Comparison of ENCODE assay signal across 23 cellular contexts in genomic region chr1:234701737-234702341, GRCh38.
DNase-seq lines count a peak whose midpoint lies in the region; ATAC-seq, FAIRE-seq and TF ChIP-seq lines count a peak whose summit lies in the region.
"Had no signal": no experiment of that assay in that cellular context is flagged by ENCODE, and none has a peak within 500 bp of the region (broad histone marks: within the 10 kb centered on the region; RNA-seq: fewer than 3 reads in every experiment).

No MANE protein-coding gene starts in this region.

- TF ChIP-seq POLR2A in K562 (conservative IDR thresholded peaks at IDR 0.05) (no peak), testis (IDR thresholded peaks at IDR 0.05) (no peak)

- H3K4ac ChIP-seq in neuronal stem cell (ENCODE audit: low read length): no peak overlapping the region

- H3K14ac ChIP-seq in neuronal stem cell (ENCODE audit: low read length): no peak overlapping the region

- H3K36me3 ChIP-seq in K562 (ENCODE audit: control insufficient read depth, insufficient read depth, low read length): no peaks in the 10 kb centered on the region
- H3K36me3 ChIP-seq in testis (ENCODE audit: low read depth, missing control alignments): no peaks in the 10 kb centered on the region
- no peaks in the 10 kb centered on the region for H3K36me3 ChIP-seq in neuronal stem cell (replicated peaks in 1 of 2; ENCODE audit: control insufficient read depth in 2 of 2, insufficient read depth in 2 of 2, low read length in 2 of 2)
- H3K36me3 ChIP-seq: lower lobe of right lung, tibial artery had no signal

- no peak overlapping the region for H3K23ac ChIP-seq in neuronal stem cell (ENCODE audit: low read depth, low read length, poor library complexity)

- TF ChIP-seq EP300 in K562 (IDR thresholded peaks at IDR 0.05; ENCODE audit: low read length): no peak

- H4K8ac ChIP-seq in neuronal stem cell (ENCODE audit: low read depth, low read length): no peak overlapping the region

- POLR2A ChIA-PET in K562 (lab: Yijun Ruan, JAX): interaction anchor here (0.6 to 5.1 kb wide), 9 partner anchors 9 to 98 kb away, joined by 3 to 27 read pairs (median 4); no protein-coding TSS in a partner anchor

- intact Hi-C loops in K562 (cut with micrococcal nuclease) (loop anchor here (2.0 kb wide), 1 partner anchor 23 kb away; no protein-coding TSS in a partner anchor), testis (cut with DNase I; ENCODE audit: low total_unique reads) (no loop called here)

- no peak overlapping the region for H3K18ac ChIP-seq in neuronal stem cell (ENCODE audit: low read length)

- H3K9me3 ChIP-seq in K562 (replicated peaks; ENCODE audit: control insufficient read depth, insufficient read depth, low read depth, low read length) (no peaks in the 10 kb centered on the region), testis (no peaks in the 10 kb centered on the region), neuronal stem cell (replicated peaks in 1 of 2; ENCODE audit: control insufficient read depth in 2 of 2, insufficient read depth in 1 of 2, low read depth in 1 of 2, low read length in 2 of 2) (no peaks in the 10 kb centered on the region)
- H3K9me3 ChIP-seq: lower lobe of right lung, tibial artery had no signal

- no TSS peak for BruUV-seq in K562 (replicated peaks; lab: Mats Ljungman, UMichigan)

- no peak for TF ChIP-seq RAD21 in K562 (CRISPR knock-in tag; conservative IDR thresholded peaks at IDR 0.05 in 1 of 2, IDR thresholded peaks at IDR 0.05 in 1 of 2)

- TF ChIP-seq CTCF in K562 (IDR thresholded peaks at IDR 0.05 in 2 of 3, conservative IDR thresholded peaks at IDR 0.05 in 1 of 3; ENCODE audit: insufficient read depth in 2 of 3, low read depth in 1 of 3, low read length in 3 of 3): no peak
- no peak for TF ChIP-seq CTCF in fibroblast of mammary gland (conservative IDR thresholded peaks at IDR 0.05; ENCODE audit: control insufficient read depth, insufficient read depth, low read depth, low read length)
- no peak for TF ChIP-seq CTCF in testis (IDR thresholded peaks at IDR 0.05)

- DNase-seq in K562 (ENCODE audit: extremely low read depth in 1 of 4, low spot score in 3 of 4): no peak
- DNase-seq in fibroblast of mammary gland (ENCODE audit: low read depth): peak; percentile 63
- peak; percentile 45 for DNase-seq in mesenteric fat pad (ENCODE audit: low spot score)
- DNase-seq in testis: peak; percentile 6
- DNase-seq in retina: no peak
- no peak for DNase-seq in NOMO-1 (lab: John Stamatoyannopoulos, UW; ENCODE audit: unreplicated experiment in 2 of 2)
- no peak for DNase-seq in neuronal stem cell (ENCODE audit: low spot score)
- DNase-seq: activated CD4-positive, alpha-beta T cell treated with anti-CD3 and anti-CD28 coated beads, Interleukin-2, amount 50 U/mL, for 48 hours; activated CD4-positive, CD25-positive, alpha-beta regulatory T cell; activated effector memory CD4-positive, alpha-beta T cell treated with Interleukin-2 at 50 U/mL for 16 hours; activated naive CD8-positive, alpha-beta T cell treated with anti-CD3 and anti-CD28 coated beads for 36 hours; effector CD8-positive, alpha-beta T cell; erythroblast; islet precursor cell; lower lobe of right lung; NCI-H2029 treated with DMSO at 0.1 percent for 48 hours; SHP77 treated with DMSO at 0.1 percent for 48 hours; stimulated activated CD4-positive, alpha-beta T cell treated with anti-CD3 and anti-CD28 coated beads, Interleukin-4, amount 100 ng/mL, for 24 hours; stimulated activated naive B cell treated with anti-CD40 and anti-IgM and Interleukin-4, amounts not matched to agents 10 μg/mL and 1 μg/mL and 100 μg/mL, for 72 hours; T1000 had no signal

- 28% methylated on average over 6 of the region's 6 CpGs for WGBS in K562 (ENCODE audit: insufficient coverage, low coverage, missing lambda C conversion rate)
- 77 to 88% methylated on average over 6 of the region's 6 CpGs for WGBS in testis, 2 donors
- no CpG with 5 or more reads among the region's 6 CpGs for WGBS in neuronal stem cell (ENCODE audit: extremely low coverage in 2 of 2, insufficient read length in 2 of 2, insufficient replicate concordance in 1 of 2), 2 donors

- H3K4me3 ChIP-seq in K562: no peak overlapping the region
- no peak overlapping the region for H3K4me3 ChIP-seq in fibroblast of mammary gland (ENCODE audit: control insufficient read depth, low read depth, low read length)
- H3K4me3 ChIP-seq in testis: no peak overlapping the region
- H3K4me3 ChIP-seq in neuronal stem cell (ENCODE audit: low read length in 2 of 2): no peak overlapping the region
- H3K4me3 ChIP-seq: lower lobe of right lung, tibial artery had no signal

- H3K27ac ChIP-seq in K562 (ENCODE audit: extremely low read depth, low read depth, low read length) (no peak overlapping the region), testis (no peak overlapping the region), neuronal stem cell (replicated peaks; ENCODE audit: low read length) (no peak overlapping the region)
- H3K27ac ChIP-seq: lower lobe of right lung had no signal

- CTCF ChIA-PET in K562 (lab: Yijun Ruan, JAX; ENCODE audit: low intra/inter-chr PET ratio): no interaction called here

- H2AK5ac ChIP-seq in neuronal stem cell (ENCODE audit: low read depth, low read length): no peak overlapping the region

- no peaks in the 10 kb centered on the region for H3K79me2 ChIP-seq in K562 (ENCODE audit: control insufficient read depth, insufficient read depth, low read length)

- H4K20me1 ChIP-seq in K562 (replicated peaks; ENCODE audit: control insufficient read depth, insufficient read depth, low read length): no peaks in the 10 kb centered on the region

- ATAC-seq in K562: no peak
- ATAC-seq: lower lobe of right lung; stimulated activated naive B cell treated with anti-CD40 and anti-IgM and Interleukin-4, amounts not matched to agents 10 μg/mL and 1 μg/mL and 100 μg/mL, for 72 hours had no signal

- peak; percentile 52 for FAIRE-seq in K562 (lab: Jason Lieb, UNC)
- FAIRE-seq: frontal cortex, GM19239 had no signal

- H2BK15ac ChIP-seq in neuronal stem cell (ENCODE audit: low read length): no peak overlapping the region

- peaks cover 19 to 37% of the 10 kb centered on the region in 2 experiments; a peak in 4 of 5 replicates for H3K4me1 ChIP-seq in K562 (replicated peaks in 1 of 2; ENCODE audit: control insufficient read depth in 2 of 2, insufficient read depth in 2 of 2, low read length in 2 of 2)
- H3K4me1 ChIP-seq in testis: no peaks in the 10 kb centered on the region
- H3K4me1 ChIP-seq in neuronal stem cell (ENCODE audit: control insufficient read depth in 2 of 2, insufficient read depth in 1 of 2, low read depth in 1 of 2, low read length in 2 of 2): peaks cover 5% of the 10 kb centered on the region in 2 donors

- no peak overlapping the region for H2BK120ac ChIP-seq in neuronal stem cell (ENCODE audit: low read depth, low read length)

- no peak overlapping the region for H2BK12ac ChIP-seq in neuronal stem cell (ENCODE audit: low read length)

- no peaks in the 10 kb centered on the region for H3K79me1 ChIP-seq in neuronal stem cell (ENCODE audit: low read depth, low read length)

- 0 out of 4 replicates have a peak overlapping the region, but pooled peaks of 1 of the 2 experiments have one; percentile 1 for H3K9ac ChIP-seq in K562 (ENCODE audit: insufficient read depth in 1 of 2, low read depth in 2 of 2, low read length in 2 of 2)
- no peak overlapping the region for H3K9ac ChIP-seq in neuronal stem cell (ENCODE audit: low read depth, low read length, poor library complexity)

- H3K4me2 ChIP-seq in K562 (ENCODE audit: insufficient read depth, low read length): no peak overlapping the region; the same call in 1 of the 2 replicates
- no peak overlapping the region for H3K4me2 ChIP-seq in neuronal stem cell (ENCODE audit: insufficient read depth, low read length, poor library complexity, severe bottlenecking)

- no peaks in the 10 kb centered on the region for H3K27me3 ChIP-seq in K562 (ENCODE audit: control insufficient read depth in 2 of 2, insufficient read depth in 2 of 2, low read length in 2 of 2)
- no peaks in the 10 kb centered on the region for H3K27me3 ChIP-seq in testis
- H3K27me3 ChIP-seq in neuronal stem cell (ENCODE audit: control insufficient read depth in 3 of 3, insufficient read depth in 3 of 3, low read depth in 1 of 3, low read length in 3 of 3): no peaks in the 10 kb centered on the region
- H3K27me3 ChIP-seq: tibial artery had no signal

- peak overlapping the region; percentile 37 for H2AFZ ChIP-seq in K562 (ENCODE audit: low read depth, low read length)
- H2AFZ ChIP-seq in neuronal stem cell (ENCODE audit: low read length): no peak overlapping the region

- H3K9me1 ChIP-seq in K562 (ENCODE audit: control insufficient read depth, insufficient read depth, low read length): no peaks in the 10 kb centered on the region

- H4K91ac ChIP-seq in neuronal stem cell (ENCODE audit: low read depth, low read length, poor library complexity): no peak overlapping the region

- in situ Hi-C loops in K562 (cut with MboI): no loop called here

- H2BK5ac ChIP-seq in neuronal stem cell (ENCODE audit: low read length): no peak overlapping the region

TF ChIP-seq in K562, 482 proteins besides CTCF, POLR2A, EP300 and RAD21 (continues in another document):
- TF ChIP-seq HES1 (IDR thresholded peaks at IDR 0.05; ENCODE audit: low read depth) (no peak), NR2C1 (IDR thresholded peaks at IDR 0.05) (no peak), NR2C1 (tag; IDR thresholded peaks at IDR 0.05) (peak; percentile 62; the same call in 1 of the 2 replicates), TEAD4 (IDR thresholded peaks at IDR 0.05; ENCODE audit: low read length) (peak; percentile 62), TEAD4 (CRISPR knock-in tag; IDR thresholded peaks at IDR 0.05; ENCODE audit: borderline replicate concordance) (no peak), GABPB1 (CRISPR knock-in tag; IDR thresholded peaks at IDR 0.05) (no peak), KAT2B (IDR thresholded peaks at IDR 0.05; ENCODE audit: low read depth, low read length) (no peak), KDM4B (IDR thresholded peaks at IDR 0.05; ENCODE audit: borderline replicate concordance in 2 of 2, low read depth in 1 of 2) (no peak), ZC3H4 (CRISPR knock-in tag; IDR thresholded peaks at IDR 0.05; ENCODE audit: borderline replicate concordance) (no peak)

Comparison
In these comparisons a context has a peak if more than half of its experiments do, and no peak if none do; other contexts are left out.
1. DNase-seq: peak in fibroblast of mammary gland (single experiment), mesenteric fat pad (single experiment) and testis (single experiment); none in K562 (0 of 4), retina (single experiment), NOMO-1 (0 of 2) and neuronal stem cell (single experiment).